Comparison of ENCODE assay signal across 16 cellular contexts in the genomic region with DNA sequence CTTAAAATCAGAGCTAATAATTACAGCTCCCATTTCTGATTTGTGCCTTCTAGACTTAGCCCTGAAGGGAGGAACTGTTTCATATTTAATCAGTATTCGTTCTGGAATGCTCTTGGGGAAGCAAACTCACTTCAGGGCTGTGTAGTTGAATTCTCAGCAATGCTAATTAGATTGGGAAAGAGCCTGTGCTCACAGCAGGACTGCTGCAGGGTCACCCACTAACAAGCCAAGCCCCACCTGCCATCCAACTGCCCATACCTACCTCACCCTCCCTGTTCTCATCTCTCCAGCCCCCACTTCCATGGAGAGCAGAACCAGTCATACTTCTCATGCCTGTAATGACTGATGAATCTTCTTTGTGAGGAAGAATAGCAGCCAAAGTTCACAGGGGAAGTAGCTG.
A peak's percentile ranks its signal among the peaks of the same experiment; 100 is the strongest.
DNase-seq lines count a peak whose midpoint lies in the region; ATAC-seq and TF ChIP-seq lines count a peak whose summit lies in the region.
"Had no signal": no experiment of that assay in that cellular context is flagged by ENCODE, and none has a peak within 500 bp of the region (broad histone marks: within the 10 kb centered on the region; RNA-seq: fewer than 3 reads in every experiment).

No MANE protein-coding gene starts in this region.

- H3K9me3 ChIP-seq in Karpas-422 (ENCODE audit: low read length) (no peaks in the 10 kb centered on the region), left lung (no peaks in the 10 kb centered on the region)
- H3K9me3 ChIP-seq: BLaER1, Caco-2 had no signal

- intact Hi-C loops in left lung (cut with DNase I) (no loop called here), posterior vena cava (cut with DNase I) (no loop called here)

- no peak overlapping the region for H3K9ac ChIP-seq in Karpas-422 (ENCODE audit: low read length)
- H3K9ac ChIP-seq: BLaER1 had no signal

- H3K27ac ChIP-seq in Karpas-422 (ENCODE audit: low read length), result no peak overlapping the region
- H3K27ac ChIP-seq in left lung, result no peak overlapping the region
- H3K27ac ChIP-seq: BLaER1 had no signal

- no peaks in the 10 kb centered on the region for H3K9me2 ChIP-seq in Karpas-422 (replicated peaks; ENCODE audit: insufficient read depth, low read length)

- H2AFZ ChIP-seq in Karpas-422 (ENCODE audit: low read length), result no peak overlapping the region

- no peaks in the 10 kb centered on the region for H3K4me1 ChIP-seq in Karpas-422 (ENCODE audit: low read length)
- no peaks in the 10 kb centered on the region for H3K4me1 ChIP-seq in left lung
- H3K4me1 ChIP-seq: Caco-2 had no signal

- DNase-seq in NCI-H2171 treated with DMSO at 0.1 percent for 48 hours (lab: John Stamatoyannopoulos, UW) (peak; percentile 19), NCI-H2171 (lab: John Stamatoyannopoulos, UW) (no peak), Karpas-422 (peak; percentile 34), left lung (no peak), posterior vena cava (ENCODE audit: low spot score) (peak; percentile 12)
- no peak for DNase-seq in activated CD4-positive, alpha-beta T cell treated with anti-CD3 and anti-CD28 coated beads, Interleukin-2, amount 50 U/mL, for 1 hour
- DNase-seq: 8988T; AML-193; Caco-2; CD8-positive, alpha-beta memory T cell; DND-41; GDM1; GOT3; H9 had no signal

- H3K4me3 ChIP-seq in Karpas-422 (ENCODE audit: low read length), result no peak overlapping the region
- H3K4me3 ChIP-seq in left lung, result no peak overlapping the region
- H3K4me3 ChIP-seq: BLaER1 had no signal

- H3K36me3 ChIP-seq in Karpas-422 (ENCODE audit: insufficient read depth, low read length) (no peaks in the 10 kb centered on the region), left lung (no peaks in the 10 kb centered on the region)
- H3K36me3 ChIP-seq: BLaER1 had no signal

- H4K20me1 ChIP-seq in Karpas-422 (ENCODE audit: insufficient read depth, low read depth, low read length), result no peaks in the 10 kb centered on the region
- H4K20me1 ChIP-seq: BLaER1 had no signal

- ATAC-seq in left lung (peak; percentile 89), GM18519 (IDR thresholded peaks at IDR 0.05; ENCODE audit: low FRiP score, unreplicated experiment) (no peak)

- TF ChIP-seq CTCF in left lung (IDR thresholded peaks at IDR 0.05), result no peak

- H3K27me3 ChIP-seq in Karpas-422 (ENCODE audit: low read length) (no peaks in the 10 kb centered on the region), left lung (peaks cover 0 to 34% of the 10 kb centered on the region in 2 donors)
- H3K27me3 ChIP-seq: BLaER1 had no signal

- H3K4me2 ChIP-seq in Karpas-422 (ENCODE audit: low read depth, low read length, poor library complexity, severe bottlenecking), result no peak overlapping the region
- H3K4me2 ChIP-seq: BLaER1 had no signal

- H3K79me2 ChIP-seq in Karpas-422 (ENCODE audit: low read length), result no peaks in the 10 kb centered on the region

Comparison
In these comparisons a context has a peak if more than half of its experiments do, and no peak if none do; other contexts are left out.
1. DNase-seq: peak in NCI-H2171 treated with DMSO at 0.1 percent for 48 hours (single experiment), Karpas-422 (single experiment) and posterior vena cava (single experiment); none in NCI-H2171 (single experiment), left lung (0 of 2) and activated CD4-positive, alpha-beta T cell treated with anti-CD3 and anti-CD28 coated beads, Interleukin-2, amount 50 U/mL, for 1 hour (single experiment).